Comparison of ENCODE assay signal across 8 cellular contexts in genomic region chr3:72847282-72847681, GRCh38. TPM values are rescaled to one million over a fixed set of nuclear protein-coding genes. Genes with fewer than 3 reads are reported as not detected.
A peak's percentile ranks its signal among the peaks of the same experiment; 100 is the strongest.
DNase-seq lines count a peak whose midpoint lies in the region; ATAC-seq and TF ChIP-seq lines count a peak whose summit lies in the region.

No MANE protein-coding gene starts in this region.

- DNase-seq in cardiac muscle cell (ENCODE audit: low read depth in 1 of 2, low spot score in 1 of 2) (peak in 1 of 2 donors; percentile 10), left cardiac atrium (no peak), amniotic epithelial cell (ENCODE audit: low read depth) (peak; percentile 19), lower lobe of right lung (no peak), UCSD-AML1 (lab: John Stamatoyannopoulos, UW; ENCODE audit: unreplicated experiment) (no peak), caudate nucleus (lab: John Stamatoyannopoulos, UW) (no peak), DMS 273 treated with DMSO at 0.1 percent for 48 hours (lab: John Stamatoyannopoulos, UW) (no peak)

- H3K27me3 ChIP-seq in cardiac muscle cell (peaks cover 16% of the 10 kb centered on the region), lower lobe of right lung (ENCODE audit: low read depth) (no peaks in the 10 kb centered on the region)

- ATAC-seq in left cardiac atrium, result no peak
- ATAC-seq in lower lobe of right lung, result no peak

- H3K36me3 ChIP-seq in cardiac muscle cell, result peaks cover under 1% of the 10 kb centered on the region
- peaks cover 11% of the 10 kb centered on the region for H3K36me3 ChIP-seq in lower lobe of right lung
- peaks cover 2% of the 10 kb centered on the region for H3K36me3 ChIP-seq in urinary bladder (ENCODE audit: insufficient read depth)

- H3K9me3 ChIP-seq in cardiac muscle cell (ENCODE audit: low read depth) (no peaks in the 10 kb centered on the region), lower lobe of right lung (no peaks in the 10 kb centered on the region)

- H3K4me3 ChIP-seq in cardiac muscle cell (peak overlapping the region; percentile 53), lower lobe of right lung (peak overlapping the region; percentile 64), urinary bladder (ENCODE audit: low read depth, low read length) (peak overlapping the region; percentile 70)

- H3K4me1 ChIP-seq in cardiac muscle cell (ENCODE audit: low read depth), result peaks cover 4% of the 10 kb centered on the region
- H3K4me1 ChIP-seq in lower lobe of right lung, result peaks cover 28% of the 10 kb centered on the region
- peaks cover 1% of the 10 kb centered on the region for H3K4me1 ChIP-seq in urinary bladder (ENCODE audit: insufficient read depth)

- no peak for TF ChIP-seq CTCF in cardiac muscle cell (IDR thresholded peaks at IDR 0.05; ENCODE audit: low read depth, low read length)
- TF ChIP-seq CTCF in lower lobe of right lung (IDR thresholded peaks at IDR 0.05), result no peak

- WGBS in urinary bladder, result 8% methylated on average over 6 of the region's 6 CpGs

- intact Hi-C loops in left cardiac atrium (cut with DNase I) (no loop called here), lower lobe of right lung (cut with DNase I) (no loop called here)

- H3K27ac ChIP-seq in cardiac muscle cell, result peak overlapping the region; percentile 47
- H3K27ac ChIP-seq in lower lobe of right lung, result peak overlapping the region; percentile 59
- H3K27ac ChIP-seq in urinary bladder (ENCODE audit: low read depth), result no peak overlapping the region
- no peak overlapping the region for H3K27ac ChIP-seq in caudate nucleus (ENCODE audit: low read depth, low read length)

RNA-seq across cellular contexts. Expression of gene SHQ1, which starts 1.0 kb away (rescaled TPM):
- total RNA-seq in cardiac muscle cell (14.2 and 20.1 TPM in 2 replicates), left cardiac atrium (10 to 100 TPM; 16.2 to 21.8 TPM), lower lobe of right lung (16.8 TPM), urinary bladder (29.2 TPM)
- polyA plus RNA-seq in cardiac muscle cell (15.2 and 22.6 TPM in 2 replicates), urinary bladder (9.2 TPM)

RNA-seq across cellular contexts. Expression of gene GXYLT2, which starts 40.6 kb away (rescaled TPM):
- total RNA-seq in cardiac muscle cell (36.4 and 43.1 TPM in 2 replicates), left cardiac atrium (10 to 100 TPM; 26.3 to 27.4 TPM), lower lobe of right lung (6.7 TPM), urinary bladder (71.5 TPM)
- polyA plus RNA-seq in cardiac muscle cell (25.7 and 34.6 TPM in 2 replicates), urinary bladder (2.6 TPM)

Comparison
In these comparisons a context has a peak if more than half of its experiments do, and no peak if none do; other contexts are left out.
1. H3K27ac ChIP-seq: peak in cardiac muscle cell (single experiment) and lower lobe of right lung (single experiment); none in urinary bladder (single experiment) and caudate nucleus (single experiment).
2. Peak in every context shown above with its lines, with median percentiles within 50 percentile points of each other: H3K4me3 ChIP-seq.